In the genomic region with DNA sequence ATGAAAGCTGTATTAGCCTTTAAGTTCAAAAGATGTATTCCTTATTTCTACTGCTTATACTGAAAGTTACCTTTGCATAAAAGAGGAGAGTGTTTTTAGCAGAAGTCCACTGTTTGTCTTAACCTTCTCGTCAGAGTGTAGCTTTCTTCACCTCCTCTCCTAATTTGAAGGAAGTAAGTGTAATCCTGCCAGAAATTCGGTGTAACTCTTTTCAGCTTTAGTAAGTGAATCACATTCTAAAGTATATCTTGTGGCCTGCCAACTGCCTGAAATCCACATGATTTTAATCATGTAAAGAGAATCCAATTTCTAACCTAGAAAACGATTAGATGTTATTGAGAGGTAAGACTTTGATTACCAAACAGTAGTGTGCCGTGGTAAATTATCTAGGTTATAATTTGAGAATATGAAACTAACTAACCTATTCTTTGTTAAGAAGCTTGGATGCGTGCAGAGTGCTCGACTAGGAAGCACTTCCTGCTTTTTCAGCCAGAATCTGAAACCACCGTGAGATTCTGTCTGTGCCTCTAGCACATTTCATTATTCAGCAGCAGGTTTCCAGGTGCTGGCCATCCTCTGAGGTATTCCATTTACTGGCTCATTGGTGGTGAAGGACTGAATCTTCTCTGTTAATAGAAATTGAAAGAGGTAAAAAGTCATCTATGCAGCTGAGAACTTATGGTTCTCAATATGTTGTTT, we compare ENCODE assay signal across 1 cellular context.
TF ChIP-seq lines count a peak whose summit lies in the region.

No MANE protein-coding gene starts in this region.

TF ChIP-seq in GM23338, 12 proteins besides CTCF, POLR2A, EP300 and RAD21 (continued from another document):
- TF ChIP-seq NANOG (IDR thresholded peaks at IDR 0.05; ENCODE audit: borderline replicate concordance) = 0 out of 2 replicates have a peak, but pooled peaks have one; percentile 11
